In the genomic region with DNA sequence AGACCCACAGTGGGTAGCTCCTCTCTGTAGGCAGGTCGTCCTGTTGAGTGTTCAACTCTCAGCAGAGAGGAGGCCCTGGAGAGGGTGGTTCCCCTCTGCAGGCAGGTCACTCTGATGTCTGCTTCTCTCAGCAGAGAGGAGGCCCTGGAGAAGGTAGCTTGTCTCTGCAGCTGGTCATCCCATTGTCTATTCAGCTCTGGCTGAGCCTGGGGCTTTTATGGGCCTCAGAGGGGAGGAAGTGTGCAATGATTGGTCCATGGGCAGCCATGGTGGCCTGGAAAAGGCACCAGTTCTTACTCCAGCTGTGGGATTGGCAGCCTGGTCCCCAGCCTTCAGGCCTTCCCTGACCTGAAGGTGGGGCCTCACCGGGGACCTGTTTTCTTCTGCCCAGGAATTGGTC, we compare ENCODE assay signal across 26 cellular contexts.
"Had no signal": no experiment of that assay in that cellular context is flagged by ENCODE, and none has a peak within 500 bp of the region (broad histone marks: within the 10 kb centered on the region; RNA-seq: fewer than 3 reads in every experiment).

No MANE protein-coding gene starts in this region.

- H2AFZ ChIP-seq: PC-9 had no signal

- H3K4me2 ChIP-seq: PC-9 had no signal

- H3K27me3 Mint-ChIP-seq: activated B cell treated with CpG ODN at 0.5 μM for 24 hours; brain; central memory CD8-positive, alpha-beta T cell had no signal

- ATAC-seq: T-cell had no signal

- H3K27ac Mint-ChIP-seq: activated B cell treated with CpG ODN at 0.5 μM for 24 hours; activated CD4-positive, alpha-beta memory T cell treated with anti-CD3 and anti-CD28 coated beads, Interleukin-2, amount 10 ng/mL, durations not matched to agents 7 days and 5 days; activated naive CD8-positive, alpha-beta T cell; brain; T-cell had no signal

- H3K4me3 ChIP-seq: PC-9, SK-N-MC had no signal

- H3K9me3 Mint-ChIP-seq: activated B cell treated with CpG ODN at 0.5 μM for 24 hours had no signal

- DNase-seq: activated B cell treated with CpG ODN at 0.5 μM for 24 hours; activated CD4-positive, alpha-beta memory T cell treated with anti-CD3 and anti-CD28 coated beads, Interleukin-2, amount 10 ng/mL, durations not matched to agents 7 days and 5 days; activated CD4-positive, alpha-beta T cell treated with anti-CD3 and anti-CD28 coated beads for 1 hour; activated CD4-positive, alpha-beta T cell treated with anti-CD3 and anti-CD28 coated beads, Interleukin-2, amount 50 U/mL, for 1 hour; activated CD8-positive, alpha-beta memory T cell treated with anti-CD3 and anti-CD28 coated beads, Interleukin-2, amount 50 U/mL, for 48 hours; activated effector memory CD4-positive, alpha-beta T cell treated with Interleukin-2 at 50 U/mL for 16 hours; activated naive CD4-positive, alpha-beta T cell treated with Interleukin-2 at 50 U/mL for 16 hours; activated T-cell treated with anti-CD3 and anti-CD28 coated beads, Interleukin-2, amount 50 U/mL, for 1 hour; amygdala; KG1; NCI-H1092; NCI-H1417; NCI-H1694; NCI-H2029; NCI-H446; NCI-H524; PC-9; T-cell; T-helper 2 cell; T1000 had no signal

- H3K4me1 Mint-ChIP-seq: brain; central memory CD8-positive, alpha-beta T cell had no signal

- FAIRE-seq: astrocyte, TTC549 had no signal

- H3K4me3 Mint-ChIP-seq: activated B cell treated with CpG ODN at 0.5 μM for 24 hours; activated CD4-positive, alpha-beta memory T cell treated with anti-CD3 and anti-CD28 coated beads, Interleukin-2, amount 10 ng/mL, durations not matched to agents 7 days and 5 days; activated naive CD8-positive, alpha-beta T cell; brain; central memory CD8-positive, alpha-beta T cell; T-cell had no signal

- H3K27ac ChIP-seq: PC-9, SK-N-MC had no signal
